Comparison of ENCODE assay signal across 27 cellular contexts in genomic region chr20:57894096-57894495, GRCh38.
"Had no signal": no experiment of that assay in that cellular context is flagged by ENCODE, and none has a peak within 500 bp of the region (broad histone marks: within the 10 kb centered on the region; RNA-seq: fewer than 3 reads in every experiment).

No MANE protein-coding gene starts in this region.

- H3K9me3 Mint-ChIP-seq: nephron progenitor cell; stimulated activated naive CD8-positive, alpha-beta T cell treated with anti-CD3 and anti-CD28 coated beads, Interleukin-15, amount 100 ng/mL, for 72 hours had no signal

- H3K27ac Mint-ChIP-seq: nephron progenitor cell had no signal

- H3K4me1 ChIP-seq: esophagus muscularis mucosa, foreskin keratinocyte, gastroesophageal sphincter, left lung, psoas muscle, thyroid gland, vagina had no signal

- H3K27me3 ChIP-seq: esophagus muscularis mucosa, left lung, ovary, thyroid gland, vagina had no signal

- H3K9me3 ChIP-seq: esophagus muscularis mucosa, gastroesophageal sphincter, heart right ventricle, left lung, ovary, psoas muscle, thyroid gland, vagina had no signal

- H3K4me3 ChIP-seq: coronary artery, esophagus muscularis mucosa, gastroesophageal sphincter, heart right ventricle, left lung, ovary, psoas muscle, thyroid gland, vagina had no signal

- ATAC-seq: foreskin keratinocyte; gastroesophageal sphincter; heart right ventricle; left cardiac atrium; left lung; psoas muscle; right cardiac atrium; stimulated activated naive CD8-positive, alpha-beta T cell treated with anti-CD3 and anti-CD28 coated beads, Interleukin-15, amount 100 ng/mL, for 72 hours had no signal

- H3K36me3 ChIP-seq: esophagus muscularis mucosa, gastroesophageal sphincter, heart right ventricle, left lung, ovary, thyroid gland, vagina had no signal

- H3K27ac ChIP-seq: coronary artery, esophagus muscularis mucosa, foreskin keratinocyte, gastroesophageal sphincter, heart right ventricle, left lung, ovary, psoas muscle, thyroid gland, vagina had no signal

- H3K4me1 Mint-ChIP-seq: stimulated activated naive CD8-positive, alpha-beta T cell treated with anti-CD3 and anti-CD28 coated beads, Interleukin-15, amount 100 ng/mL, for 72 hours had no signal

- H3K4me3 Mint-ChIP-seq: nephron progenitor cell; stimulated activated naive CD8-positive, alpha-beta T cell treated with anti-CD3 and anti-CD28 coated beads, Interleukin-15, amount 100 ng/mL, for 72 hours had no signal

- DNase-seq: dermis blood vessel endothelial cell; effector memory CD4-positive, alpha-beta T cell; foreskin keratinocyte; heart right ventricle; hippocampal formation; left cardiac atrium; left lung; mesenchymal stem cell; midbrain; nephron progenitor cell; occipital lobe; ovary; psoas muscle; right cardiac atrium; small intestine; stimulated activated CD4-positive, alpha-beta T cell treated with anti-CD3 and anti-CD28 coated beads, Interleukin-12 subunit alpha, Interleukin-12 subunit beta, amount 100 ng/mL, for 4 hours; stimulated activated CD4-positive, alpha-beta T cell treated with anti-CD3 and anti-CD28 coated beads, Interleukin-1b, Interleukin-23, amount 100 ng/mL, for 48 hours; stimulated activated CD4-positive, alpha-beta T cell treated with anti-CD3 and anti-CD28 coated beads, Interleukin-4, amount 100 ng/mL, for 1 hour; stimulated activated CD8-positive, alpha-beta memory T cell treated with anti-CD3 and anti-CD28 coated beads, Interleukin-4, amount 100 ng/mL, for 48 hours; stimulated activated naive CD4-positive, alpha-beta T cell; stimulated activated naive CD8-positive, alpha-beta T cell treated with anti-CD3 and anti-CD28 coated beads, Interleukin-15, amount 100 ng/mL, for 72 hours; thyroid gland; trophoblast cell had no signal
